In genomic region chr16:20469930-20470329, GRCh38 we compare ENCODE assay signal across 16 cellular contexts. TPM values are rescaled to one million over a fixed set of nuclear protein-coding genes. Genes with fewer than 3 reads are reported as not detected.
"Had no signal": no experiment of that assay in that cellular context is flagged by ENCODE, and none has a peak within 500 bp of the region (broad histone marks: within the 10 kb centered on the region; RNA-seq: fewer than 3 reads in every experiment).

No MANE protein-coding gene starts in this region.

RNA-seq across cellular contexts. Expression of gene ACSM2A, which starts 18.6 kb away (rescaled TPM):
- total RNA-seq: endodermal cell, esophagus mucosa, esophagus squamous epithelium, glomerular endothelial cell, heart right ventricle, kidney epithelial cell, left cardiac atrium, left lung, left ventricle myocardium superior, lower leg skin, lower lobe of right lung, mesenteric fat pad, mesothelial cell of epicardium, mucosa of descending colon, myocyte had no signal
- polyA plus RNA-seq: heart right ventricle, keratinocyte had no signal
